In the genomic region with DNA sequence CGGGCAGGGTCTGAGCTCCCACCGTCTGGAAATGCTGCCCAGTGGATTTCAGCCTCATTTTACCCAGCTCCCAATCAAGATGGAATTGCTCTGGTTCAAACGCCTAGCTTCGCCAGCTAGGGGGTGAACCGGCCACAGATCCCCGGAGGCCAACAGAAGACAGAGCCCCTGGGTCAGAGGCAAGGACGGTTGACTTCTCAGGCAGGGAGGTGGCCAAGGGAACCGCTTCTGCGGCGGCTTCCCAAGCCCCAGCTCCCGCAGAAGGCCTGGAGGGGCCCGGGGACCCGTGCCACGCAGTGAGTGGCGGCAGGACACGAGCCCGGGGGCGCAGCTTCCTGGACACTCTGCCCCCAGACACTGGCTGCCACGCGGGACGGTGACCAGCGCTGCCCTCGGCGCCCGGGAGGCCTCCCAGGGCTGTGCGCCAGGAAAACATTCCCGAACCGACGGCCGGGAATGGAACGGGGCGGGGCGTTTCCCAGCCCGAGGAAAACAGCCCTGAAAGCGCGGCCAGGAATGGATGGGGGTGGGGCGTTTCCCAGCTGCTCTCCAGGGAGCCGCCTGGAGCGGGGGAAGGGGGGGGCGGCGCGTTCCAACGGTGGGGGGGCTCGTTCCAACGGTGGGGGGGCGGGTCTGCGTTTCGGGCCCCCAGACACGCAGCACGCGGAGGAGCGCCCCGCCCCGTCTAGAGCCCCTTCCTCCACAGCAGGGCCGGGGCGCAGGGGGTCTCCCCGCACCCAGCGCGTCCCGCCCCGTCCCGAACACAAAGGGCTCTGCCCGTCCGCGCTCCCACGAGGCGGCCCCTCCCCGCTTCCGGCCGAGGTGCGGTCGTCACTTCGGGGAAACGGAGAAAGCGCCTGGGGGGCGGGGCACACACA, we compare ENCODE assay signal across 1 cellular context.
TF ChIP-seq lines count a peak whose summit lies in the region.

No MANE protein-coding gene starts in this region.

TF ChIP-seq in HepG2, 621 proteins besides CTCF, POLR2A, EP300 and RAD21 (continued from another document and continues in another):
- TF ChIP-seq, protein P1, sequence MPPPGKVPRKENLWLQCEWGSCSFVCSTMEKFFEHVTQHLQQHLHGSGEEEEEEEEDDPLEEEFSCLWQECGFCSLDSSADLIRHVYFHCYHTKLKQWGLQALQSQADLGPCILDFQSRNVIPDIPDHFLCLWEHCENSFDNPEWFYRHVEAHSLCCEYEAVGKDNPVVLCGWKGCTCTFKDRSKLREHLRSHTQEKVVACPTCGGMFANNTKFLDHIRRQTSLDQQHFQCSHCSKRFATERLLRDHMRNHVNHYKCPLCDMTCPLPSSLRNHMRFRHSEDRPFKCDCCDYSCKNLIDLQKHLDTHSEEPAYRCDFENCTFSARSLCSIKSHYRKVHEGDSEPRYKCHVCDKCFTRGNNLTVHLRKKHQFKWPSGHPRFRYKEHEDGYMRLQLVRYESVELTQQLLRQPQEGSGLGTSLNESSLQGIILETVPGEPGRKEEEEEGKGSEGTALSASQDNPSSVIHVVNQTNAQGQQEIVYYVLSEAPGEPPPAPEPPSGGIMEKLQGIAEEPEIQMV (CRISPR knock-in tag; IDR thresholded peaks at IDR 0.05; ENCODE audit: low read depth): peak; percentile 84
- TF ChIP-seq ZNF816 (CRISPR knock-in tag; IDR thresholded peaks at IDR 0.05; ENCODE audit: borderline replicate concordance) (peak; percentile 67; the same call in 1 of the 2 replicates), ZNF703 (CRISPR knock-in tag; IDR thresholded peaks at IDR 0.05; ENCODE audit: borderline replicate concordance) (no peak), ZNF564 (CRISPR knock-in tag; IDR thresholded peaks at IDR 0.05) (peak; percentile 88; the same call in 1 of the 2 replicates), SOX13 (IDR thresholded peaks at IDR 0.05) (no peak), SOX13 (CRISPR knock-in tag; conservative IDR thresholded peaks at IDR 0.05 in 1 of 2, IDR thresholded peaks at IDR 0.05 in 1 of 2) (peak in 1 of 2 experiments; percentile 71; a peak in 2 of 4 replicates), ZFY (CRISPR knock-in tag; IDR thresholded peaks at IDR 0.05) (peak; percentile 74), NFATC3 (CRISPR knock-in tag; IDR thresholded peaks at IDR 0.05) (no peak), MED13 (CRISPR knock-in tag; IDR thresholded peaks at IDR 0.05) (peak; percentile 70; the same call in 1 of the 2 replicates), PCBP2 (optimal IDR thresholded peaks at IDR 0.05; ENCODE audit: low read depth, low read length, poor library complexity, severe bottlenecking) (no peak), ZNF431 (CRISPR knock-in tag; IDR thresholded peaks at IDR 0.05; ENCODE audit: borderline replicate concordance, low read depth) (no peak), ZNF672 (CRISPR knock-in tag; IDR thresholded peaks at IDR 0.05) (no peak), ZNF230 (CRISPR knock-in tag; IDR thresholded peaks at IDR 0.05) (peak; percentile 69; the same call in 1 of the 2 replicates), THYN1 (CRISPR knock-in tag; IDR thresholded peaks at IDR 0.05; ENCODE audit: borderline replicate concordance, low read depth) (no peak), SYNCRIP (IDR thresholded peaks at IDR 0.05; ENCODE audit: insufficient read depth, low read depth, low read length) (no peak), SPEN (CRISPR knock-in tag; IDR thresholded peaks at IDR 0.05; ENCODE audit: low read depth) (0 out of 2 replicates have a peak, but pooled peaks have one; percentile 16), ZSCAN9 (CRISPR knock-in tag; IDR thresholded peaks at IDR 0.05; ENCODE audit: borderline replicate concordance) (peak; percentile 54; the same call in 1 of the 2 replicates), TBX2 (CRISPR knock-in tag; IDR thresholded peaks at IDR 0.05; ENCODE audit: borderline replicate concordance) (peak; percentile 29), ZNF501 (CRISPR knock-in tag; IDR thresholded peaks at IDR 0.05) (peak; percentile 53; the same call in 1 of the 2 replicates), ZNF44 (CRISPR knock-in tag; IDR thresholded peaks at IDR 0.05) (no peak), ZNF451 (CRISPR knock-in tag; IDR thresholded peaks at IDR 0.05) (0 out of 2 replicates have a peak, but pooled peaks have one; percentile 38), CCDC6 (CRISPR knock-in tag; IDR thresholded peaks at IDR 0.05) (peak; percentile 77; the same call in 1 of the 2 replicates), ZNF772 (CRISPR knock-in tag; IDR thresholded peaks at IDR 0.05) (peak; percentile 74; the same call in 1 of the 2 replicates), KLF13 (CRISPR knock-in tag; IDR thresholded peaks at IDR 0.05) (no peak), KMT2A (CRISPR knock-in tag; IDR thresholded peaks at IDR 0.05) (no peak), RNF2 (conservative IDR thresholded peaks at IDR 0.05; ENCODE audit: low read depth) (peak; percentile 57), ZBTB21 (CRISPR knock-in tag; IDR thresholded peaks at IDR 0.05) (no peak), FOXC1 (CRISPR knock-in tag; IDR thresholded peaks at IDR 0.05; ENCODE audit: borderline replicate concordance) (peak; percentile 29; the same call in 1 of the 2 replicates), JARID2 (CRISPR knock-in tag; IDR thresholded peaks at IDR 0.05; ENCODE audit: insufficient replicate concordance) (no peak), ZNF766 (CRISPR knock-in tag; IDR thresholded peaks at IDR 0.05; ENCODE audit: borderline replicate concordance) (no peak), ZNF281 (CRISPR knock-in tag; IDR thresholded peaks at IDR 0.05; ENCODE audit: borderline replicate concordance) (peak; percentile 67), WIZ (CRISPR knock-in tag; IDR thresholded peaks at IDR 0.05) (peak; percentile 29; the same call in 1 of the 2 replicates), ZNF773 (CRISPR knock-in tag; IDR thresholded peaks at IDR 0.05; ENCODE audit: borderline replicate concordance) (no peak)
- TF ChIP-seq, protein P2, sequence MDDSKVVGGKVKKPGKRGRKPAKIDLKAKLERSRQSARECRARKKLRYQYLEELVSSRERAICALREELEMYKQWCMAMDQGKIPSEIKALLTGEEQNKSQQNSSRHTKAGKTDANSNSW (CRISPR knock-in tag; IDR thresholded peaks at IDR 0.05; ENCODE audit: borderline replicate concordance): no peak
- TF ChIP-seq, protein P3, sequence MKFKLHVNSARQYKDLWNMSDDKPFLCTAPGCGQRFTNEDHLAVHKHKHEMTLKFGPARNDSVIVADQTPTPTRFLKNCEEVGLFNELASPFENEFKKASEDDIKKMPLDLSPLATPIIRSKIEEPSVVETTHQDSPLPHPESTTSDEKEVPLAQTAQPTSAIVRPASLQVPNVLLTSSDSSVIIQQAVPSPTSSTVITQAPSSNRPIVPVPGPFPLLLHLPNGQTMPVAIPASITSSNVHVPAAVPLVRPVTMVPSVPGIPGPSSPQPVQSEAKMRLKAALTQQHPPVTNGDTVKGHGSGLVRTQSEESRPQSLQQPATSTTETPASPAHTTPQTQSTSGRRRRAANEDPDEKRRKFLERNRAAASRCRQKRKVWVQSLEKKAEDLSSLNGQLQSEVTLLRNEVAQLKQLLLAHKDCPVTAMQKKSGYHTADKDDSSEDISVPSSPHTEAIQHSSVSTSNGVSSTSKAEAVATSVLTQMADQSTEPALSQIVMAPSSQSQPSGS (CRISPR knock-in tag; IDR thresholded peaks at IDR 0.05): peak; percentile 64
- TF ChIP-seq, protein P4, sequence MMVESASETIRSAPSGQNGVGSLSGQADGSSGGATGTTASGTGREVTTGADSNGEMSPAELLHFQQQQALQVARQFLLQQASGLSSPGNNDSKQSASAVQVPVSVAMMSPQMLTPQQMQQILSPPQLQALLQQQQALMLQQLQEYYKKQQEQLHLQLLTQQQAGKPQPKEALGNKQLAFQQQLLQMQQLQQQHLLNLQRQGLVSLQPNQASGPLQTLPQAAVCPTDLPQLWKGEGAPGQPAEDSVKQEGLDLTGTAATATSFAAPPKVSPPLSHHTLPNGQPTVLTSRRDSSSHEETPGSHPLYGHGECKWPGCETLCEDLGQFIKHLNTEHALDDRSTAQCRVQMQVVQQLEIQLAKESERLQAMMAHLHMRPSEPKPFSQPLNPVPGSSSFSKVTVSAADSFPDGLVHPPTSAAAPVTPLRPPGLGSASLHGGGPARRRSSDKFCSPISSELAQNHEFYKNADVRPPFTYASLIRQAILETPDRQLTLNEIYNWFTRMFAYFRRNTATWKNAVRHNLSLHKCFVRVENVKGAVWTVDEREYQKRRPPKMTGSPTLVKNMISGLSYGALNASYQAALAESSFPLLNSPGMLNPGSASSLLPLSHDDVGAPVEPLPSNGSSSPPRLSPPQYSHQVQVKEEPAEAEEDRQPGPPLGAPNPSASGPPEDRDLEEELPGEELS (CRISPR knock-in tag; IDR thresholded peaks at IDR 0.05): peak; percentile 2; the same call in 1 of the 2 replicates
- TF ChIP-seq, protein P5, sequence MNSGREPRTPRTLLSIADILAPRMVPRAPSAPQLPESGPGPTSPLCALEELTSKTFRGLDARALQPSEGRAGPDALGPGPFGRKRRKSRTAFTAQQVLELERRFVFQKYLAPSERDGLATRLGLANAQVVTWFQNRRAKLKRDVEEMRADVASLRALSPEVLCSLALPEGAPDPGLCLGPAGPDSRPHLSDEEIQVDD (CRISPR knock-in tag; IDR thresholded peaks at IDR 0.05; ENCODE audit: borderline replicate concordance): no peak; the same call in 1 of the 2 replicates
- TF ChIP-seq, protein P6, sequence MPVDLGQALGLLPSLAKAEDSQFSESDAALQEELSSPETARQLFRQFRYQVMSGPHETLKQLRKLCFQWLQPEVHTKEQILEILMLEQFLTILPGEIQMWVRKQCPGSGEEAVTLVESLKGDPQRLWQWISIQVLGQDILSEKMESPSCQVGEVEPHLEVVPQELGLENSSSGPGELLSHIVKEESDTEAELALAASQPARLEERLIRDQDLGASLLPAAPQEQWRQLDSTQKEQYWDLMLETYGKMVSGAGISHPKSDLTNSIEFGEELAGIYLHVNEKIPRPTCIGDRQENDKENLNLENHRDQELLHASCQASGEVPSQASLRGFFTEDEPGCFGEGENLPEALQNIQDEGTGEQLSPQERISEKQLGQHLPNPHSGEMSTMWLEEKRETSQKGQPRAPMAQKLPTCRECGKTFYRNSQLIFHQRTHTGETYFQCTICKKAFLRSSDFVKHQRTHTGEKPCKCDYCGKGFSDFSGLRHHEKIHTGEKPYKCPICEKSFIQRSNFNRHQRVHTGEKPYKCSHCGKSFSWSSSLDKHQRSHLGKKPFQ (CRISPR knock-in tag; IDR thresholded peaks at IDR 0.05; ENCODE audit: insufficient replicate concordance): peak; percentile 24
- TF ChIP-seq, protein P7, sequence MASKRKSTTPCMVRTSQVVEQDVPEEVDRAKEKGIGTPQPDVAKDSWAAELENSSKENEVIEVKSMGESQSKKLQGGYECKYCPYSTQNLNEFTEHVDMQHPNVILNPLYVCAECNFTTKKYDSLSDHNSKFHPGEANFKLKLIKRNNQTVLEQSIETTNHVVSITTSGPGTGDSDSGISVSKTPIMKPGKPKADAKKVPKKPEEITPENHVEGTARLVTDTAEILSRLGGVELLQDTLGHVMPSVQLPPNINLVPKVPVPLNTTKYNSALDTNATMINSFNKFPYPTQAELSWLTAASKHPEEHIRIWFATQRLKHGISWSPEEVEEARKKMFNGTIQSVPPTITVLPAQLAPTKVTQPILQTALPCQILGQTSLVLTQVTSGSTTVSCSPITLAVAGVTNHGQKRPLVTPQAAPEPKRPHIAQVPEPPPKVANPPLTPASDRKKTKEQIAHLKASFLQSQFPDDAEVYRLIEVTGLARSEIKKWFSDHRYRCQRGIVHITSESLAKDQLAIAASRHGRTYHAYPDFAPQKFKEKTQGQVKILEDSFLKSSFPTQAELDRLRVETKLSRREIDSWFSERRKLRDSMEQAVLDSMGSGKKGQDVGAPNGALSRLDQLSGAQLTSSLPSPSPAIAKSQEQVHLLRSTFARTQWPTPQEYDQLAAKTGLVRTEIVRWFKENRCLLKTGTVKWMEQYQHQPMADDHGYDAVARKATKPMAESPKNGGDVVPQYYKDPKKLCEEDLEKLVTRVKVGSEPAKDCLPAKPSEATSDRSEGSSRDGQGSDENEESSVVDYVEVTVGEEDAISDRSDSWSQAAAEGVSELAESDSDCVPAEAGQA (IDR thresholded peaks at IDR 0.05; ENCODE audit: low read depth): no peak
- TF ChIP-seq, protein P7 (CRISPR knock-in tag; IDR thresholded peaks at IDR 0.05; ENCODE audit: borderline replicate concordance): no peak
